8 cellular contexts compared by ENCODE assay signal in the genomic region with DNA sequence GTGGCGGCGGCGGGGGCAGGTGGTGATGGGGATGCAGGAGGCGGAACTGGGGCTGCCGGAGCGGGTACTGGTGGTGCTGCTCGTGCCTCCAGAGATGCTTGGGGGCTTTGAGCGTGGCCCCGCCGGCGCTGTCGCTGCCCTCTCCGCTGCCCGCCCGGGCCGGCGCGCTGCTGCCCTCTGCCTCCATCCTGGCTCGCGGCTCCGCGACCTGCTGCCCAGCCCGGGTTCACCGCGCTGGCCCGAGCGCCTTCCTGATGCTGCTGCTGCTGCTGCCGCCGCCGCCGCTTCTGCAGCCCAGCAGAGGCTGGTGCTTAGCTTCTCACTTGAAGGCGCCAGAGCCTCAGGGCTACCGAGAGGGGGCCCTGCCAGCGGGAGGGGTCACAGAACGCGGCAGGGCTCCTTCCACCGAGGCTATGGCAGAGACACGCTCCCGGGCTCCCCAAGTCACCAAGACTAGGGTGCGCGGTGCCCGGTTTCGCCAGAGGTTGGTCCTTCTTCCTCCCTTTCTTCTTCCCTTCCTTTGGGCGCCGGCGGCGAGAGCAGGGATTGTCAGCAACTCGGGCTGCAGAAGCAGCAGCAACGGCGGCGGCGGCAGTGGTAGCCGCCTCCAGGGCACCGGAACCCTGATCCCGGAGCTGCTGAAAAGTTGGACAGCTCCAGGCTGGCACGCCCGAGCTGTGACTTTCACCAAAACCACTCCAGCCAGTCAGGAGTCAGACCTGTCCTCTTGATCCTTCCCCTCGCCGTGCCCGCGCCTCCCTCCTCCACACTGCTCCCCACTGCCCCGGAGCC. TPM values are rescaled to one million over a fixed set of nuclear protein-coding genes. Genes with fewer than 3 reads are reported as not detected.
DNase-seq lines count a peak whose midpoint lies in the region; ATAC-seq, FAIRE-seq and TF ChIP-seq lines count a peak whose summit lies in the region.

A gene (minus strand): TSS at position 291 of the 792 bp plus-strand sequence.

- no peak within 1 kb of the TSS for H3K4me3 Mint-ChIP-seq in activated T-cell treated with anti-CD3 and anti-CD28 coated beads, Interleukin-2, amount 50 U/mL, for 4 hours
- H3K4me3 Mint-ChIP-seq in activated T-cell treated with anti-CD3 and anti-CD28 coated beads, Interleukin-2, amount 50 U/mL, for 24 hours: no peak within 1 kb of the TSS
- H3K4me3 Mint-ChIP-seq in chondrocyte (ENCODE audit: unreplicated experiment): peak within 1 kb of the TSS; percentile 74
- no peak within 1 kb of the TSS for H3K4me3 Mint-ChIP-seq in stimulated activated effector memory CD8-positive, alpha-beta T cell treated with anti-CD3 and anti-CD28 coated beads, Interleukin-12 subunit alpha, Interleukin-12 subunit beta, amount 100 ng/mL, for 72 hours

- no peaks in the 10 kb centered on the region for H3K36me3 Mint-ChIP-seq in activated T-cell treated with anti-CD3 and anti-CD28 coated beads, Interleukin-2, amount 50 U/mL, for 4 hours (ENCODE audit: insufficient read depth)
- no peaks in the 10 kb centered on the region for H3K36me3 Mint-ChIP-seq in activated T-cell treated with anti-CD3 and anti-CD28 coated beads, Interleukin-2, amount 50 U/mL, for 24 hours (ENCODE audit: low read depth)
- H3K36me3 Mint-ChIP-seq in chondrocyte (ENCODE audit: low read depth): peaks cover 2% of the 10 kb centered on the region
- H3K36me3 Mint-ChIP-seq in stimulated activated effector memory CD8-positive, alpha-beta T cell treated with anti-CD3 and anti-CD28 coated beads, Interleukin-12 subunit alpha, Interleukin-12 subunit beta, amount 100 ng/mL, for 72 hours: no peaks in the 10 kb centered on the region

- H3K4me3 ChIP-seq in kidney (ENCODE audit: low read length in 2 of 2): no peak within 1 kb of the TSS

- H3K36me3 ChIP-seq in kidney (ENCODE audit: control insufficient read depth in 1 of 2, insufficient read depth in 2 of 2, low read length in 2 of 2): no peaks in the 10 kb centered on the region

- FAIRE-seq in kidney (lab: Jason Lieb, UNC): no peak

- TF ChIP-seq CTCF in chondrocyte (IDR thresholded peaks at IDR 0.05) (peak; percentile 50), kidney (IDR thresholded peaks at IDR 0.05; ENCODE audit: borderline replicate concordance, extremely low read depth, insufficient read depth) (no peak)

- H3K9me3 ChIP-seq in kidney (ENCODE audit: control insufficient read depth in 1 of 2, low read length in 2 of 2): no peaks in the 10 kb centered on the region

- H3K27ac Mint-ChIP-seq in activated T-cell treated with anti-CD3 and anti-CD28 coated beads, Interleukin-2, amount 50 U/mL, for 24 hours: no peak within 1 kb of the TSS
- peak within 1 kb of the TSS; percentile 32 for H3K27ac Mint-ChIP-seq in chondrocyte (ENCODE audit: unreplicated experiment)
- H3K27ac Mint-ChIP-seq in stimulated activated effector memory CD8-positive, alpha-beta T cell treated with anti-CD3 and anti-CD28 coated beads, Interleukin-12 subunit alpha, Interleukin-12 subunit beta, amount 100 ng/mL, for 72 hours: no peak within 1 kb of the TSS

- no peaks in the 10 kb centered on the region for H3K4me1 Mint-ChIP-seq in activated T-cell treated with anti-CD3 and anti-CD28 coated beads, Interleukin-2, amount 50 U/mL, for 4 hours (ENCODE audit: low read depth)
- peaks cover 6% of the 10 kb centered on the region for H3K4me1 Mint-ChIP-seq in activated T-cell treated with anti-CD3 and anti-CD28 coated beads, Interleukin-2, amount 50 U/mL, for 24 hours (ENCODE audit: low read depth)
- peaks cover 18% of the 10 kb centered on the region for H3K4me1 Mint-ChIP-seq in chondrocyte (ENCODE audit: low read depth)
- H3K4me1 Mint-ChIP-seq in stimulated activated effector memory CD8-positive, alpha-beta T cell treated with anti-CD3 and anti-CD28 coated beads, Interleukin-12 subunit alpha, Interleukin-12 subunit beta, amount 100 ng/mL, for 72 hours: peaks cover 10% of the 10 kb centered on the region

- no peaks in the 10 kb centered on the region for H3K4me1 ChIP-seq in kidney (ENCODE audit: control insufficient read depth in 1 of 2, insufficient read depth in 1 of 2, low read depth in 1 of 2, low read length in 2 of 2)

- peaks cover 39% of the 10 kb centered on the region for H3K27me3 Mint-ChIP-seq in activated T-cell treated with anti-CD3 and anti-CD28 coated beads, Interleukin-2, amount 50 U/mL, for 4 hours (ENCODE audit: low read depth)
- H3K27me3 Mint-ChIP-seq in activated T-cell treated with anti-CD3 and anti-CD28 coated beads, Interleukin-2, amount 50 U/mL, for 24 hours: peaks cover 56% of the 10 kb centered on the region
- peaks cover 26% of the 10 kb centered on the region for H3K27me3 Mint-ChIP-seq in chondrocyte (ENCODE audit: low read depth)

- intact Hi-C loops in kidney (cut with DNase I): no loop called here

- DNase-seq in activated T-cell treated with anti-CD3 and anti-CD28 coated beads, Interleukin-2, amount 50 U/mL, for 4 hours: no peak
- no peak for DNase-seq in activated T-cell treated with anti-CD3 and anti-CD28 coated beads, Interleukin-2, amount 50 U/mL, for 24 hours
- DNase-seq in NCI-H460 (ENCODE audit: extremely low read depth, low read depth) (no peak), chondrocyte (ENCODE audit: low spot score) (peak; percentile 95), kidney (peak; percentile 88), cerebellar cortex (ENCODE audit: low spot score) (no peak)
- DNase-seq in stimulated activated effector memory CD8-positive, alpha-beta T cell treated with anti-CD3 and anti-CD28 coated beads, Interleukin-12 subunit alpha, Interleukin-12 subunit beta, amount 100 ng/mL, for 72 hours (ENCODE audit: low spot score in 2 of 2): no peak

- no peak within 1 kb of the TSS for H3K27ac ChIP-seq in kidney (ENCODE audit: low read depth in 2 of 2, low read length in 2 of 2)

- H3K9me3 Mint-ChIP-seq in activated T-cell treated with anti-CD3 and anti-CD28 coated beads, Interleukin-2, amount 50 U/mL, for 4 hours: no peaks in the 10 kb centered on the region
- no peaks in the 10 kb centered on the region for H3K9me3 Mint-ChIP-seq in activated T-cell treated with anti-CD3 and anti-CD28 coated beads, Interleukin-2, amount 50 U/mL, for 24 hours
- no peaks in the 10 kb centered on the region for H3K9me3 Mint-ChIP-seq in chondrocyte (ENCODE audit: low read depth)
- H3K9me3 Mint-ChIP-seq in stimulated activated effector memory CD8-positive, alpha-beta T cell treated with anti-CD3 and anti-CD28 coated beads, Interleukin-12 subunit alpha, Interleukin-12 subunit beta, amount 100 ng/mL, for 72 hours: no peaks in the 10 kb centered on the region

- no peak within 1 kb of the TSS for H3K9ac ChIP-seq in kidney (ENCODE audit: low read length in 2 of 2)

- peak in 1 of 2 donors; percentile 30 for ATAC-seq in activated T-cell treated with anti-CD3 and anti-CD28 coated beads, Interleukin-2, amount 50 U/mL, for 4 hours
- ATAC-seq in stimulated activated effector memory CD8-positive, alpha-beta T cell treated with anti-CD3 and anti-CD28 coated beads, Interleukin-12 subunit alpha, Interleukin-12 subunit beta, amount 100 ng/mL, for 72 hours: peak; percentile 26
- ATAC-seq in HG03342 (IDR thresholded peaks at IDR 0.05; ENCODE audit: unreplicated experiment): no peak

RNA-seq across cellular contexts. Expression of the gene that starts here (rescaled TPM):
- total RNA-seq in activated T-cell treated with anti-CD3 and anti-CD28 coated beads, Interleukin-2, amount 50 U/mL, for 4 hours: 10 to 100 TPM; 13.9 to 17.1 (median 16.7) TPM
- total RNA-seq in NCI-H460 (2014; rRNA removed; shearing (Covaris generic)): 273 and 291 TPM in 2 replicates
- polyA plus RNA-seq in NCI-H460 (2014; cell fraction: nucleus; rRNA removed): 96.0 and 149 TPM in 2 replicates
- total RNA-seq in chondrocyte (21.1 to 49.8 TPM (median 23.9 TPM) in 3 replicates), kidney (78.9 TPM)
- 9.2 TPM for polyA plus RNA-seq in kidney (ENCODE audit: insufficient read depth, low read depth, low replicate concordance)

Comparison
In these comparisons a context has a peak if more than half of its experiments do, and no peak if none do; other contexts are left out.
1. DNase-seq: peak in chondrocyte (single experiment) and kidney (single experiment); none in activated T-cell treated with anti-CD3 and anti-CD28 coated beads, Interleukin-2, amount 50 U/mL, for 4 hours (single experiment), activated T-cell treated with anti-CD3 and anti-CD28 coated beads, Interleukin-2, amount 50 U/mL, for 24 hours (single experiment), NCI-H460 (single experiment), stimulated activated effector memory CD8-positive, alpha-beta T cell treated with anti-CD3 and anti-CD28 coated beads, Interleukin-12 subunit alpha, Interleukin-12 subunit beta, amount 100 ng/mL, for 72 hours (0 of 2) and cerebellar cortex (single experiment).